ENCODE assay signal across 9 cellular contexts in genomic region chr17:66906321-66907278, GRCh38. TPM values are rescaled to one million over a fixed set of nuclear protein-coding genes. Genes with fewer than 3 reads are reported as not detected.
DNase-seq lines count a peak whose midpoint lies in the region; ATAC-seq and TF ChIP-seq lines count a peak whose summit lies in the region.
"Had no signal": no experiment of that assay in that cellular context is flagged by ENCODE, and none has a peak within 500 bp of the region (broad histone marks: within the 10 kb centered on the region; RNA-seq: fewer than 3 reads in every experiment).

No MANE protein-coding gene starts in this region.

- DNase-seq in DMS 273 treated with DMSO at 0.1 percent for 48 hours (lab: John Stamatoyannopoulos, UW), result peak; percentile 74
- DNase-seq in HuH-7 (ENCODE audit: low spot score), result peak; percentile 68
- peak; percentile 57 for DNase-seq in NOMO-1 treated with DMSO at 0.1 percent for 48 hours (lab: John Stamatoyannopoulos, UW; ENCODE audit: unreplicated experiment)
- DNase-seq in activated CD8-positive, alpha-beta memory T cell treated with anti-CD3 and anti-CD28 coated beads, Interleukin-2, amount 50 U/mL, for 24 hours (ENCODE audit: extremely low read depth), result peak; percentile 51
- peak; percentile 84 for DNase-seq in epithelial cell of esophagus (ENCODE audit: low read depth)
- peak; percentile 74 to 90 (median 81) for DNase-seq in mucosa of descending colon
- DNase-seq in stimulated activated CD8-positive, alpha-beta memory T cell treated with anti-CD3 and anti-CD28 coated beads, Interleukin-4, amount 100 ng/mL, for 48 hours, result peak; percentile 82
- DNase-seq in GF-D8 (lab: John Stamatoyannopoulos, UW), result no peak

- H3K4me3 ChIP-seq in epithelial cell of esophagus (ENCODE audit: low read length) (no peak overlapping the region), mucosa of descending colon (no peak overlapping the region)

- TF ChIP-seq CTCF in epithelial cell of esophagus (IDR thresholded peaks at IDR 0.05; ENCODE audit: insufficient read depth, low read depth, low read length, missing control alignments) (peak; percentile 99), mucosa of descending colon (IDR thresholded peaks at IDR 0.05) (peak; percentile 86)

- peak; percentile 90 for ATAC-seq in mucosa of descending colon

- H3K4me1 ChIP-seq in mucosa of descending colon (ENCODE audit: low read depth), result no peaks in the 10 kb centered on the region

- no peaks in the 10 kb centered on the region for H3K9me3 ChIP-seq in mucosa of descending colon

- no peaks in the 10 kb centered on the region for H3K36me3 ChIP-seq in mucosa of descending colon (ENCODE audit: low read depth)

- intact Hi-C loops in mucosa of descending colon (cut with DNase I, micrococcal nuclease), result loop anchor here (5.0 kb wide), 2 partner anchors 189 to 194 kb away; no protein-coding TSS in a partner anchor

RNA-seq across cellular contexts. Expression of gene CACNG4, which starts 57.9 kb away (rescaled TPM):
- under 1 TPM; 0.07 to 0.47 (median 0.26) TPM for total RNA-seq in mucosa of descending colon
- total RNA-seq: T-helper 2 cell treated with Interferon-gamma antibody and Interleukin-4, amounts not matched to agents 100 ng/mL and 5 ng/mL, for 36 hours had no signal
